22 cellular contexts compared by ENCODE assay signal in genomic region chr11:94154095-94154856, GRCh38.
"Had no signal": no experiment of that assay in that cellular context is flagged by ENCODE, and none has a peak within 500 bp of the region (broad histone marks: within the 10 kb centered on the region; RNA-seq: fewer than 3 reads in every experiment).

No MANE protein-coding gene starts in this region.

- H3K9me3 Mint-ChIP-seq: activated T-helper 17 cell treated with anti-CD3 and anti-CD28 coated beads, Interleukin-2, amount 50 U/mL, for 72 hours; effector memory CD8-positive, alpha-beta T cell had no signal

- DNase-seq: activated CD4-positive, alpha-beta T cell treated with anti-CD3 and anti-CD28 coated beads for 36 hours; activated CD8-positive, alpha-beta T cell treated with anti-CD3 and anti-CD28 coated beads for 36 hours; activated naive CD4-positive, alpha-beta T cell; activated naive CD8-positive, alpha-beta T cell treated with anti-CD3 and anti-CD28 coated beads for 36 hours; activated T-cell treated with anti-CD3 and anti-CD28 coated beads, Interleukin-2, amount 50 U/mL, for 1 hour; amniotic stem cell; dermis blood vessel endothelial cell; effector memory CD8-positive, alpha-beta T cell; foreskin melanocyte; glutamatergic neuron; hypothalamus; stimulated activated CD4-positive, alpha-beta T cell treated with anti-CD3 and anti-CD28 coated beads, Interleukin-2, amount 100 ng/mL, for 24 hours; trophoblast cell had no signal

- H3K27ac Mint-ChIP-seq: activated CD4-positive, alpha-beta T cell treated with anti-CD3 and anti-CD28 coated beads for 36 hours; activated CD8-positive, alpha-beta T cell treated with anti-CD3 and anti-CD28 coated beads for 36 hours; activated naive CD8-positive, alpha-beta T cell treated with anti-CD3 and anti-CD28 coated beads for 36 hours; activated T-helper 17 cell treated with anti-CD3 and anti-CD28 coated beads, Interleukin-2, amount 50 U/mL, for 72 hours; effector memory CD8-positive, alpha-beta T cell; stimulated activated naive CD8-positive, alpha-beta T cell treated with anti-CD3 and anti-CD28 coated beads, Interleukin-15, Interleukin-2, amounts not matched to agents 100 ng/mL and 50 ng/mL, for 24 hours had no signal

- H3K4me3 Mint-ChIP-seq: activated CD4-positive, alpha-beta T cell treated with anti-CD3 and anti-CD28 coated beads for 36 hours; activated CD8-positive, alpha-beta T cell treated with anti-CD3 and anti-CD28 coated beads for 36 hours; activated naive CD8-positive, alpha-beta T cell treated with anti-CD3 and anti-CD28 coated beads for 36 hours; activated T-helper 17 cell treated with anti-CD3 and anti-CD28 coated beads, Interleukin-2, amount 50 U/mL, for 72 hours; effector memory CD8-positive, alpha-beta T cell; neural crest cell; stimulated activated naive CD8-positive, alpha-beta T cell treated with anti-CD3 and anti-CD28 coated beads, Interleukin-15, Interleukin-2, amounts not matched to agents 100 ng/mL and 50 ng/mL, for 24 hours had no signal

- H3K27me3 Mint-ChIP-seq: activated CD4-positive, alpha-beta T cell treated with anti-CD3 and anti-CD28 coated beads for 36 hours; activated CD8-positive, alpha-beta T cell treated with anti-CD3 and anti-CD28 coated beads for 36 hours; activated naive CD8-positive, alpha-beta T cell treated with anti-CD3 and anti-CD28 coated beads for 36 hours; activated T-helper 17 cell treated with anti-CD3 and anti-CD28 coated beads, Interleukin-2, amount 50 U/mL, for 72 hours; effector memory CD8-positive, alpha-beta T cell; stimulated activated naive CD8-positive, alpha-beta T cell treated with anti-CD3 and anti-CD28 coated beads, Interleukin-15, Interleukin-2, amounts not matched to agents 100 ng/mL and 50 ng/mL, for 24 hours had no signal

- ATAC-seq: activated CD4-positive, alpha-beta T cell treated with anti-CD3 and anti-CD28 coated beads for 36 hours; activated CD8-positive, alpha-beta T cell treated with anti-CD3 and anti-CD28 coated beads for 36 hours; activated T-helper 17 cell treated with anti-CD3 and anti-CD28 coated beads, Interleukin-2, amount 50 U/mL, for 72 hours; effector memory CD8-positive, alpha-beta T cell had no signal

- H3K27ac ChIP-seq: prostate gland, right atrium auricular region, suprapubic skin, vagina had no signal

- FAIRE-seq: keratinocyte, TTC549 had no signal

- H3K9me3 ChIP-seq: prostate gland, right atrium auricular region, suprapubic skin, vagina had no signal

- H3K36me3 ChIP-seq: right atrium auricular region, suprapubic skin had no signal

- H3K4me3 ChIP-seq: prostate gland, right atrium auricular region, suprapubic skin, vagina had no signal

- H3K27me3 ChIP-seq: right atrium auricular region, suprapubic skin, vagina had no signal
